Comparison of ENCODE assay signal across 8 cellular contexts in the genomic region with DNA sequence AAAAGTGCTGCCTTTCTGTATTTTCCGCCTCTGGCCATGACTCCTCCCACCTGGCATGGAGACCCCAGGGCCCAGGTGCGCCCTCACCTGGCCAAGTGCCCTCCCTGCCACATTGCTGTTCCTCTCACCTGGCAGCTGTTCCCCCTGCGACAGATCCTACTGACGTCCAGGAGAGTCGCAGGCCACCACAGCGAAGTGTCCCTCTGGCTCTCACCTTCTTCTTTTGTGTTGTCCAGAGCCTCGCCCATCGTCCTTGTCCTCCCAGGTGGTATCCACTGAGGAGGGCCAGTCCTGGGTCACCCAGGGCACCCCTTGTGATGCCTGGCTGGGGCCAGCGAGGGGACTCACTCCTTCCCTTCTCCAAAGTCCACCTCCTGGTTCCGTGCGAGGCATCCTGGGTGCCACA. TPM values are rescaled to one million over a fixed set of nuclear protein-coding genes. Genes with fewer than 3 reads are reported as not detected.
DNase-seq lines count a peak whose midpoint lies in the region; ATAC-seq and TF ChIP-seq lines count a peak whose summit lies in the region.

No MANE protein-coding gene starts in this region.

- no peaks in the 10 kb centered on the region for H3K79me1 ChIP-seq in trophoblast cell (ENCODE audit: low read length)

- CTCF ChIA-PET in activated CD4-positive, alpha-beta T cell treated with anti-CD3 and anti-CD28 coated beads for 36 hours (lab: Charles Lee): interaction anchor here (0.9 to 2.1 kb wide), 6 partner anchors 9 to 163 kb away, joined by 3 to 8 read pairs (median 4); a partner anchor contains a TSS

- H3K4me3 Mint-ChIP-seq in activated CD4-positive, alpha-beta T cell treated with anti-CD3 and anti-CD28 coated beads for 36 hours: no peak overlapping the region

- no peak overlapping the region for H3K9ac ChIP-seq in trophoblast cell (ENCODE audit: low read length)

- H2BK12ac ChIP-seq in trophoblast cell (ENCODE audit: low read length): no peak overlapping the region

- no peak overlapping the region for H4K12ac ChIP-seq in trophoblast cell (ENCODE audit: low read depth, low read length)

- H4K8ac ChIP-seq in trophoblast cell (ENCODE audit: low read depth, low read length): no peak overlapping the region

- intact Hi-C loops in activated CD4-positive, alpha-beta T cell treated with anti-CD3 and anti-CD28 coated beads for 36 hours (cut with DNase I, micrococcal nuclease): loop anchor here (1.0 to 5.0 kb wide), 2 partner anchors 88 to 89 kb away; no protein-coding TSS in a partner anchor
- intact Hi-C loops in left lung (cut with DNase I): no loop called here
- intact Hi-C loops in aorta (cut with DNase I): no loop called here

- no peaks in the 10 kb centered on the region for H3K9me3 Mint-ChIP-seq in activated CD4-positive, alpha-beta T cell treated with anti-CD3 and anti-CD28 coated beads for 36 hours (ENCODE audit: low read depth)
- no peaks in the 10 kb centered on the region for H3K9me3 Mint-ChIP-seq in activated naive CD4-positive, alpha-beta T cell treated with anti-CD3 and anti-CD28 coated beads, Interleukin-2, amount 50 U/mL, for 72 hours

- H3K14ac ChIP-seq in trophoblast cell (ENCODE audit: low read length): no peak overlapping the region

- no peaks in the 10 kb centered on the region for H3K79me2 ChIP-seq in trophoblast cell (ENCODE audit: control insufficient read depth, insufficient read depth, low read length, poor library complexity)

- no peak overlapping the region for H2AFZ ChIP-seq in trophoblast cell (ENCODE audit: insufficient read depth, low read length, poor library complexity)

- no peak overlapping the region for H3K27ac ChIP-seq in left lung
- no peak overlapping the region for H3K27ac ChIP-seq in aorta (ENCODE audit: low read depth in 1 of 2, low read length in 2 of 2)
- H3K27ac ChIP-seq in trophoblast cell (ENCODE audit: low read depth, low read length): no peak overlapping the region

- H2BK120ac ChIP-seq in trophoblast cell (ENCODE audit: insufficient read depth, low read length, poor library complexity): no peak overlapping the region

- peaks cover 3% of the 10 kb centered on the region for H3K4me1 Mint-ChIP-seq in activated CD4-positive, alpha-beta T cell treated with anti-CD3 and anti-CD28 coated beads for 36 hours

- H4K91ac ChIP-seq in trophoblast cell (ENCODE audit: low read depth, low read length): no peak overlapping the region

- H2BK5ac ChIP-seq in trophoblast cell (ENCODE audit: low read depth, low read length, poor library complexity): no peak overlapping the region

- H3K4me1 ChIP-seq in left lung: peaks cover 3 to 13% of the 10 kb centered on the region in 2 donors
- no peaks in the 10 kb centered on the region for H3K4me1 ChIP-seq in aorta (ENCODE audit: control insufficient read depth in 1 of 2, insufficient read depth in 2 of 2, low read length in 2 of 2)
- peaks cover 0 to 6% of the 10 kb centered on the region in 2 experiments for H3K4me1 ChIP-seq in trophoblast cell (ENCODE audit: control insufficient read depth in 1 of 2, insufficient read depth in 2 of 2, low read length in 2 of 2)

- H3K27me3 ChIP-seq in left lung (peaks cover 14 to 57% of the 10 kb centered on the region in 2 donors), aorta (ENCODE audit: control insufficient read depth in 1 of 2, insufficient read depth in 2 of 2, low read length in 1 of 2) (no peaks in the 10 kb centered on the region), trophoblast cell (ENCODE audit: insufficient read depth, low read length) (peaks cover 19% of the 10 kb centered on the region)

- H3K4me3 ChIP-seq in left lung (peak overlapping the region in 1 of 2 donors; percentile 39), aorta (ENCODE audit: low read length in 2 of 2) (no peak overlapping the region), trophoblast cell (ENCODE audit: low read depth, low read length) (no peak overlapping the region)

- TF ChIP-seq CTCF in left lung (IDR thresholded peaks at IDR 0.05): no peak

- ATAC-seq in activated CD4-positive, alpha-beta T cell treated with anti-CD3 and anti-CD28 coated beads for 36 hours: peak; percentile 64
- ATAC-seq in activated naive CD4-positive, alpha-beta T cell treated with anti-CD3 and anti-CD28 coated beads, Interleukin-2, amount 50 U/mL, for 72 hours: peak; percentile 45 to 56
- ATAC-seq in left lung (peak; percentile 48), aorta (ENCODE audit: low FRiP score) (no peak), HG03432 (IDR thresholded peaks at IDR 0.05; ENCODE audit: unreplicated experiment) (no peak)

- H3K23ac ChIP-seq in trophoblast cell (ENCODE audit: low read length): no peak overlapping the region

- H3K27me3 Mint-ChIP-seq in activated CD4-positive, alpha-beta T cell treated with anti-CD3 and anti-CD28 coated beads for 36 hours: peaks cover 39% of the 10 kb centered on the region

- H3K36me3 Mint-ChIP-seq in activated CD4-positive, alpha-beta T cell treated with anti-CD3 and anti-CD28 coated beads for 36 hours (ENCODE audit: low read depth): no peaks in the 10 kb centered on the region
- H3K36me3 Mint-ChIP-seq in activated naive CD4-positive, alpha-beta T cell treated with anti-CD3 and anti-CD28 coated beads, Interleukin-2, amount 50 U/mL, for 72 hours: no peaks in the 10 kb centered on the region

- peak; percentile 80 for DNase-seq in activated CD4-positive, alpha-beta T cell treated with anti-CD3 and anti-CD28 coated beads for 36 hours
- DNase-seq in activated CD4-positive, alpha-beta T cell treated with anti-CD3 and anti-CD28 coated beads for 1 hour: no peak
- peak; percentile 93 for DNase-seq in NCI-H748 treated with DMSO at 0.1 percent for 48 hours (lab: John Stamatoyannopoulos, UW)
- DNase-seq in activated naive CD4-positive, alpha-beta T cell treated with anti-CD3 and anti-CD28 coated beads, Interleukin-2, amount 50 U/mL, for 72 hours (ENCODE audit: low spot score in 2 of 2): peak in 1 of 2 donors; percentile 72
- DNase-seq in left lung: peak; percentile 40 to 62
- DNase-seq in aorta: peak; percentile 24 to 68
- DNase-seq in trophoblast cell: no peak

- POLR2A ChIA-PET in activated CD4-positive, alpha-beta T cell treated with anti-CD3 and anti-CD28 coated beads for 36 hours (lab: Charles Lee): no interaction called here

- H3K4me2 ChIP-seq in trophoblast cell (ENCODE audit: low read length): no peak overlapping the region

- WGBS in aorta, 2 donors: 52 to 57% methylated on average over 11 of the region's 11 CpGs
- WGBS in trophoblast cell (ENCODE audit: extremely low coverage, insufficient coverage, insufficient read length): no CpG with 5 or more reads among the region's 11 CpGs

- no peak overlapping the region for H3K27ac Mint-ChIP-seq in activated CD4-positive, alpha-beta T cell treated with anti-CD3 and anti-CD28 coated beads for 36 hours
- no peak overlapping the region for H3K27ac Mint-ChIP-seq in activated naive CD4-positive, alpha-beta T cell treated with anti-CD3 and anti-CD28 coated beads, Interleukin-2, amount 50 U/mL, for 72 hours

- no peaks in the 10 kb centered on the region for H3K9me3 ChIP-seq in left lung
- no peaks in the 10 kb centered on the region for H3K9me3 ChIP-seq in aorta (ENCODE audit: control insufficient read depth, low read length)
- H3K9me3 ChIP-seq in trophoblast cell (ENCODE audit: insufficient read depth, low read depth, low read length): no peaks in the 10 kb centered on the region

- H2AK5ac ChIP-seq in trophoblast cell (ENCODE audit: low read length): no peak overlapping the region

- H3K4ac ChIP-seq in trophoblast cell (ENCODE audit: low read depth, low read length): no peak overlapping the region

- no peak overlapping the region for H3K18ac ChIP-seq in trophoblast cell (ENCODE audit: low read length)

- H3K36me3 ChIP-seq in left lung (no peaks in the 10 kb centered on the region), aorta (ENCODE audit: control insufficient read depth in 1 of 2, insufficient read depth in 2 of 2, low read length in 1 of 2) (no peaks in the 10 kb centered on the region), trophoblast cell (ENCODE audit: control insufficient read depth in 1 of 2, insufficient read depth in 2 of 2, low read length in 2 of 2) (no peaks in the 10 kb centered on the region)

RNA-seq across cellular contexts. Expression of a gene that starts 2.6 kb away (rescaled TPM):
- total RNA-seq in activated CD4-positive, alpha-beta T cell treated with anti-CD3 and anti-CD28 coated beads for 36 hours: 1 to 10 TPM in 1 of 2 experiments, under 1 TPM in 1; 0.86 to 1.1 TPM
- 10 to 100 TPM in 1 of 2 donors, 1 to 10 TPM in 1; 1.8 to 14.6 TPM for total RNA-seq in activated naive CD4-positive, alpha-beta T cell treated with anti-CD3 and anti-CD28 coated beads, Interleukin-2, amount 50 U/mL, for 72 hours
- 10 to 100 TPM; 31.6 to 61.5 TPM for total RNA-seq in left lung
- 1 to 10 TPM; 2.8 to 6.8 TPM for total RNA-seq in aorta
- under 1 TPM in 1 of 2 donors, not detected in 1; 0.10 TPM for polyA plus RNA-seq in aorta
- polyA plus RNA-seq in trophoblast cell (2013): 6.0 and 6.6 TPM in 2 replicates

Comparison
In these comparisons a context has a peak if more than half of its experiments do, and no peak if none do; other contexts are left out.
1. DNase-seq: peak in activated CD4-positive, alpha-beta T cell treated with anti-CD3 and anti-CD28 coated beads for 36 hours (single experiment), NCI-H748 treated with DMSO at 0.1 percent for 48 hours (single experiment), left lung (2 of 2) and aorta (2 of 2); none in activated CD4-positive, alpha-beta T cell treated with anti-CD3 and anti-CD28 coated beads for 1 hour (single experiment) and trophoblast cell (0 of 2).
2. ATAC-seq: peak in activated CD4-positive, alpha-beta T cell treated with anti-CD3 and anti-CD28 coated beads for 36 hours (single experiment), activated naive CD4-positive, alpha-beta T cell treated with anti-CD3 and anti-CD28 coated beads, Interleukin-2, amount 50 U/mL, for 72 hours (2 of 2) and left lung (single experiment); none in aorta (single experiment) and HG03432 (single experiment).
3. intact Hi-C loops: an anchor here in activated CD4-positive, alpha-beta T cell treated with anti-CD3 and anti-CD28 coated beads for 36 hours (1.0 to 5.0 kb wide); none called in left lung and aorta.